8 cellular contexts compared by ENCODE assay signal in the genomic region with DNA sequence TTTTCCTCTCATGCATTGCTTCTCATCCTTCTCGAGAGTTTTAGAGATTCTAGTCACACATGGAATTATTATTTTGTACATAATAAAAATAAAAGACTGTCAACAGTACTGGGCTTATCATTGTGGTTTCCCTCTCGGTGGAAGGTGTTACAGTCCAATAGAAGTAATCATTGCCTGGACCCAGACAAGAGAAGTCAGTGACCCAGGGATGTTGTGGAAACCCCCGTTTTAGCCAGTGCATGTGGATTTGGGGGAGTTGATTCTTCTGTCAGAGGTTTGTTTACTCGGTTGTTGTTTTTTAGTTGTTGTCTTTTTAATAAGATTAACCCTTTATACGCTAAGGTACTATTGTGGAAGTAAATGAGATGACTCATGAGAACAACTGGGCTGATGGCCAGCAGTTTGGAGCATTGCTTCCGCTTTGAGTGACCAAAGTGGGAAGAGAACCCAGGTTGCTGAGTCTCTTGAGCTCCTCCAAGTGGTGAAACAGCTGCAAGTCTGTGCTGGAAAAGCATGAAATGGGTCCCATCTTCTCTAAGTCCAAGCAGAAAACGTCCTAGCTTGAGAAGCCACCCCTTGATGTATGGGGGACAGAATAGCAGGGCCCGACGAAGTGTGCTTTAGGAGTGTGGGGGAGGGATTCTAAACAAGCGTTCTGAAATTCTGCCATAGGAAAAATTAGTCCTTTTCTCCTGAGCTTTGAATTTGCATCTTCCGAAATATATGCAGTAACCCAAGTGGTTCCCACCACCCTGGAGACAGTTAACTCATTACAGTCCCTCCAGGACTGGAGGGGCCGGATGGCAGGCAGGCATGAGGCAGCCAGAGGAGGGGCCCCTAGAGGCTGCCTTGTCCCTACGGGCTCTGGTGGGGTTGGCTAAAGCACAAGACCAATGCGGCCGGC.
DNase-seq lines count a peak whose midpoint lies in the region; ATAC-seq and TF ChIP-seq lines count a peak whose summit lies in the region.

No MANE protein-coding gene starts in this region.

- in situ Hi-C loops in astrocyte of the cerebellum (cut with HindIII; ENCODE audit: low sequenced_read_pairs) = no loop called here

- H3K27ac ChIP-seq in Peyer's patch = no peak overlapping the region

- no peaks in the 10 kb centered on the region for H3K4me1 ChIP-seq in Peyer's patch

- H3K36me3 ChIP-seq in Peyer's patch = no peaks in the 10 kb centered on the region

- TF ChIP-seq POLR2A in NB4 (IDR thresholded peaks at IDR 0.05; ENCODE audit: extremely low read depth, insufficient read length) (no peak), Peyer's patch (IDR thresholded peaks at IDR 0.05) (no peak)

- H3K27me3 ChIP-seq in Peyer's patch = no peaks in the 10 kb centered on the region

- peak; percentile 40 for TF ChIP-seq CTCF in GM10266 (IDR thresholded peaks at IDR 0.05; ENCODE audit: control insufficient read depth, insufficient read depth, low read depth, missing control alignments)
- peak; percentile 76 for TF ChIP-seq CTCF in NB4 (IDR thresholded peaks at IDR 0.05; ENCODE audit: low read depth, low read length)
- TF ChIP-seq CTCF in astrocyte of the cerebellum (IDR thresholded peaks at IDR 0.05; ENCODE audit: low read depth, low read length, missing control alignments) = peak; percentile 87
- peak in 3 of 6 experiments; percentile 3 to 36 (median 16) for TF ChIP-seq CTCF in Peyer's patch (IDR thresholded peaks at IDR 0.05)

- H3K4me3 ChIP-seq in NB4 (ENCODE audit: low read depth, low read length) (no peak overlapping the region), astrocyte of the cerebellum (ENCODE audit: low read depth, low read length) (no peak overlapping the region), Peyer's patch (no peak overlapping the region)

- ATAC-seq in HG03108 (IDR thresholded peaks at IDR 0.05; ENCODE audit: unreplicated experiment) (no peak), GM21529 (IDR thresholded peaks at IDR 0.05; ENCODE audit: unreplicated experiment) (no peak)

- peak; percentile 25 for DNase-seq in GM10266 (ENCODE audit: extremely low spot score)
- peak; percentile 77 for DNase-seq in NB4 (ENCODE audit: low read depth)
- peak; percentile 84 for DNase-seq in astrocyte of the cerebellum (ENCODE audit: low read depth)
- DNase-seq in kidney tubule cell (ENCODE audit: low spot score) = peak; percentile 86
- no peak for DNase-seq in Peyer's patch
- no peak for DNase-seq in amniotic stem cell (lab: John Stamatoyannopoulos, UW)

- H3K9me3 ChIP-seq in Peyer's patch = no peaks in the 10 kb centered on the region

Comparison
In these comparisons a context has a peak if more than half of its experiments do, and no peak if none do; other contexts are left out.
1. DNase-seq: peak in GM10266 (single experiment), NB4 (single experiment), astrocyte of the cerebellum (single experiment) and kidney tubule cell (single experiment); none in Peyer's patch (0 of 3) and amniotic stem cell (single experiment).